In the genomic region with DNA sequence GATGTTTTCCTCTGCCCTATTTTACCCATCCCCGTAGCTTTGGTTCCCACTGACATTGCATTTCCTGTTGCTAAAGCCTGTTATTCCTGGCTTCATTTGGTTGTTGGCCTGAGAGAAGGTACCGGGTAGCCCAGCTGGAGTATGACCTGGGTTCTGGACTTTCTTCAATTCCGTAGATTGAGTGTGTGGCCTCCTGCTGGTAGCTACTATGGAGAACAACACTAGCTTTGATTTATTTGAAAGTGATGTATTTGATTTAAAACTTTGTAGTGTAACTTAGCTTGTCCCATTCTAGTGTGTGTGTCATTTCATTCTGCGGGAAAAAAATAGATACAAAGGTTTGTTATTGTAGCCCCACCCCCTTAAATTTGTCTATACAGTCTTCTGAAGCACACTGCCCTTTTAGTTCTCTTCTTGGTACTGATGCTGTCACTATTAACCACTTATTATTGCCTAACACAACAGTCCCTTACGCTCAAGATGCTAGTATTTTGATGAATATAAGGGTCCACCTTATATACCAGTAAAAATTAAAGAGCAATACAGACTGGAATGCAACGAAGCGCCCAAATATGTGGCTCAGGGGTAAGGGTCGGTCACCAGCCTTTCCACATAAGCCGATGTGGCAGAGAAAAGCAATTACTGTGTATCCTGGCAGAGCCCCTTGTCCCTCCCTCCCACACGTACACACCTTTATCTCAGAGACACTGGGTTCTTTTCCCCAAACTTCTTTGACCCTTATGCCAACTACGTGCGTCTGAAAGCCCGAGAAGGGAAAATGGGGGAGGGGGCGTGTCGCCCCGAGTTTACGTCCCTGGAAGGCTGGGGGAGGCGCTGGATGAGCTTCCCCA, we compare ENCODE assay signal across 8 cellular contexts. TPM values are rescaled to one million over a fixed set of nuclear protein-coding genes. Genes with fewer than 3 reads are reported as not detected.
DNase-seq lines count a peak whose midpoint lies in the region; ATAC-seq, FAIRE-seq and TF ChIP-seq lines count a peak whose summit lies in the region.

No MANE protein-coding gene starts in this region.

- H3K4me1 ChIP-seq in smooth muscle cell (ENCODE audit: low read depth): peaks cover 3% of the 10 kb centered on the region

- H3K9me3 Mint-ChIP-seq in MCF 10A (ENCODE audit: unreplicated experiment): no peaks in the 10 kb centered on the region

- BruUV-seq in MCF 10A (replicated peaks; lab: Mats Ljungman, UMichigan): no TSS peak

- H3K4me1 Mint-ChIP-seq in MCF 10A (ENCODE audit: insufficient read depth, unreplicated experiment): peaks cover 29% of the 10 kb centered on the region

- H3K36me3 ChIP-seq in smooth muscle cell (ENCODE audit: low read depth): peaks cover 16% of the 10 kb centered on the region

- FAIRE-seq in D721Med (lab: Jason Lieb, UNC) (no peak), islet of Langerhans (lab: Jason Lieb, UNC) (peak; percentile 41)

- H3K27ac ChIP-seq in smooth muscle cell (ENCODE audit: low read depth): peak overlapping the region; percentile 70

- peaks cover 47% of the 10 kb centered on the region for H3K36me3 Mint-ChIP-seq in MCF 10A (ENCODE audit: insufficient read depth, unreplicated experiment)

- CTCF ChIA-PET in MCF 10A (lab: Yijun Ruan, JAX): interaction anchor here (0.6 to 4.9 kb wide), 26 partner anchors 9 to 283 kb away, joined by 3 to 34 read pairs (median 5); a partner anchor contains a TSS

- ATAC-seq in GM21447 (IDR thresholded peaks at IDR 0.05; ENCODE audit: unreplicated experiment): peak; percentile 7
- no peak for ATAC-seq in GM19023 (IDR thresholded peaks at IDR 0.05; ENCODE audit: unreplicated experiment)

- 14% methylated on average over 17 of the region's 18 CpGs for WGBS in smooth muscle cell (ENCODE audit: low lambda C conversion rate)

- no peaks in the 10 kb centered on the region for H3K27me3 ChIP-seq in smooth muscle cell (ENCODE audit: low read depth)

- H3F3A ChIP-seq in smooth muscle cell (ENCODE audit: low read depth): peaks cover 25% of the 10 kb centered on the region

- H3K4me3 ChIP-seq in smooth muscle cell: peak overlapping the region; percentile 95

- no peaks in the 10 kb centered on the region for H3K9me3 ChIP-seq in smooth muscle cell (replicated peaks; ENCODE audit: low read depth)

- H3K9ac ChIP-seq in smooth muscle cell (ENCODE audit: low read depth): peak overlapping the region; percentile 83

- TF ChIP-seq CTCF in D721Med (IDR thresholded peaks at IDR 0.05; ENCODE audit: insufficient read depth, missing control alignments) (peak; percentile 18), MCF 10A (IDR thresholded peaks at IDR 0.05; ENCODE audit: unreplicated experiment) (peak; percentile 40), smooth muscle cell (IDR thresholded peaks at IDR 0.05; ENCODE audit: borderline replicate concordance, insufficient read depth, poor library complexity, severe bottlenecking) (peak; percentile 46)

- peaks cover 6% of the 10 kb centered on the region for H4K20me1 ChIP-seq in smooth muscle cell (ENCODE audit: low read depth)

- intact Hi-C loops in MCF 10A (cut with micrococcal nuclease): loop anchor here (1.0 to 2.0 kb wide), 3 partner anchors 31 to 283 kb away; no protein-coding TSS in a partner anchor

- H3K27me3 Mint-ChIP-seq in MCF 10A (ENCODE audit: insufficient read depth, unreplicated experiment): no peaks in the 10 kb centered on the region

- peak overlapping the region; percentile 99 for H3K4me3 Mint-ChIP-seq in MCF 10A (ENCODE audit: unreplicated experiment)

- DNase-seq in D721Med (ENCODE audit: insufficient read length, low spot score) (no peak), NCI-H82 treated with DMSO at 0.1 percent for 48 hours (lab: John Stamatoyannopoulos, UW; ENCODE audit: unreplicated experiment) (peak; percentile 17), MCF 10A (ENCODE audit: unreplicated experiment) (peak; percentile 62), smooth muscle cell (lab: John Stamatoyannopoulos, UW; ENCODE audit: unreplicated experiment) (no peak), HuH-7.5 (ENCODE audit: low spot score) (no peak)

- H3K4me2 ChIP-seq in smooth muscle cell: peak overlapping the region; percentile 96

- POLR2A ChIA-PET in MCF 10A (lab: Yijun Ruan, JAX): interaction anchor here (0.5 to 6.3 kb wide), 28 partner anchors 9 to 458 kb away, joined by 3 to 85 read pairs (median 8); a partner anchor contains a TSS

- peaks cover 31% of the 10 kb centered on the region for H3K79me2 ChIP-seq in smooth muscle cell (ENCODE audit: low read depth)

- H3K27ac Mint-ChIP-seq in MCF 10A (ENCODE audit: low read depth, unreplicated experiment): peak overlapping the region; percentile 100

- no peak overlapping the region for H2AFZ ChIP-seq in smooth muscle cell (ENCODE audit: low read depth)

RNA-seq across cellular contexts. Expression of a gene that starts 0.6 kb away (rescaled TPM):
- 54.9 and 55.6 TPM in 2 replicates for total RNA-seq in MCF 10A (2022)
- total RNA-seq in smooth muscle cell: 36.9 and 40.4 TPM in 2 replicates
- polyA plus RNA-seq in smooth muscle cell: 56.8 and 60.6 TPM in 2 replicates

RNA-seq across cellular contexts. Expression of a gene that starts 33.1 kb away (rescaled TPM):
- total RNA-seq in MCF 10A (2022) (253 and 294 TPM in 2 replicates), smooth muscle cell (270 and 303 TPM in 2 replicates)
- 518 and 596 TPM in 2 replicates for polyA plus RNA-seq in smooth muscle cell

RNA-seq across cellular contexts. Expression of a gene that starts 41.3 kb away (rescaled TPM):
- total RNA-seq in MCF 10A (2022) (0.88 and 1.5 TPM in 2 replicates), smooth muscle cell (0.40 and 1.2 TPM in 2 replicates)
- 4.7 and 5.2 TPM in 2 replicates for polyA plus RNA-seq in smooth muscle cell

RNA-seq across cellular contexts. Expression of a gene that starts 54.2 kb away (rescaled TPM):
- total RNA-seq in MCF 10A (2022): 150 and 174 TPM in 2 replicates
- total RNA-seq in smooth muscle cell: 238 and 264 TPM in 2 replicates
- 100 and 114 TPM in 2 replicates for polyA plus RNA-seq in smooth muscle cell

RNA-seq across cellular contexts. Expression of a gene that starts 54.9 kb away (rescaled TPM):
- total RNA-seq in MCF 10A (2022) (25.5 and 29.1 TPM in 2 replicates), smooth muscle cell (17.2 and 28.0 TPM in 2 replicates)
- polyA plus RNA-seq in smooth muscle cell: 11.8 and 16.3 TPM in 2 replicates

Comparison
In these comparisons a context has a peak if more than half of its experiments do, and no peak if none do; other contexts are left out.
1. DNase-seq: peak in NCI-H82 treated with DMSO at 0.1 percent for 48 hours (single experiment) and MCF 10A (single experiment); none in D721Med (single experiment), smooth muscle cell (single experiment) and HuH-7.5 (single experiment).
2. Peak in every context shown above with its lines, with median percentiles within 50 percentile points of each other: CTCF ChIP-seq.